In genomic region chr1:85363102-85363501, GRCh38 we compare ENCODE assay signal across 22 cellular contexts.
DNase-seq lines count a peak whose midpoint lies in the region; ATAC-seq, FAIRE-seq and TF ChIP-seq lines count a peak whose summit lies in the region.
"Had no signal": no experiment of that assay in that cellular context is flagged by ENCODE, and none has a peak within 500 bp of the region (broad histone marks: within the 10 kb centered on the region; RNA-seq: fewer than 3 reads in every experiment).

No MANE protein-coding gene starts in this region.

- no peak overlapping the region for H2BK12ac ChIP-seq in H1 (ENCODE audit: low read depth, low read length)

- no peak for DNase-seq in Right ventricle myocardium superior
- no peak for DNase-seq in left ventricle myocardium inferior
- no peak for DNase-seq in H1 (ENCODE audit: low read depth in 1 of 2, low spot score in 2 of 2)
- no peak for DNase-seq in hippocampal formation (lab: John Stamatoyannopoulos, UW)
- no peak for DNase-seq in erythroblast (lab: John Stamatoyannopoulos, UW)
- no peak for DNase-seq in GM20000 (ENCODE audit: low spot score)
- no peak for DNase-seq in stimulated activated effector memory CD8-positive, alpha-beta T cell treated with anti-CD3 and anti-CD28 coated beads, Interleukin-12 subunit alpha, Interleukin-12 subunit beta, amount 100 ng/mL, for 72 hours (ENCODE audit: low spot score in 2 of 2)
- DNase-seq: 8988T; AML-193; C1 segment of cervical spinal cord; CD8-positive, alpha-beta T cell; GDM1; KBM-7; NCI-H1105 treated with DMSO at 0.1 percent for 48 hours; NCI-H2081; NCI-H526 had no signal

- H3K79me2 ChIP-seq in H1 (ENCODE audit: control insufficient read depth in 1 of 2, insufficient read depth in 2 of 2, low read length in 2 of 2): no peaks in the 10 kb centered on the region

- H3K4me3 ChIP-seq in left ventricle myocardium inferior (no peak overlapping the region), H1 (ENCODE audit: extremely low read depth in 1 of 4, insufficient read depth in 2 of 4, low read depth in 3 of 4, low read length in 4 of 4) (no peak overlapping the region)
- H3K4me3 ChIP-seq: HAP-1, SJSA1 had no signal

- no peaks in the 10 kb centered on the region; the same call in 1 of the 2 replicates for H3K79me1 ChIP-seq in H1 (ENCODE audit: low read depth, low read length)

- no peak overlapping the region for H3K4me2 ChIP-seq in H1 (ENCODE audit: insufficient read depth in 1 of 2, low read depth in 2 of 2, low read length in 2 of 2)

- H4K20me1 ChIP-seq in H1 (replicated peaks in 1 of 2; ENCODE audit: control insufficient read depth in 1 of 2, insufficient read depth in 2 of 2, low read length in 2 of 2): no peaks in the 10 kb centered on the region

- no peaks in the 10 kb centered on the region for H3K23me2 ChIP-seq in H1 (ENCODE audit: low read depth, low read length)

- H3K18ac ChIP-seq in H1 (ENCODE audit: extremely low read depth, low read length): no peak overlapping the region

- H3K4me1 ChIP-seq in left ventricle myocardium inferior: peaks cover 26% of the 10 kb centered on the region
- no peaks in the 10 kb centered on the region for H3K4me1 ChIP-seq in H1 (replicated peaks in 1 of 4; ENCODE audit: control insufficient read depth in 3 of 4, insufficient read depth in 4 of 4, low read length in 3 of 4)

- no peak overlapping the region for H2BK5ac ChIP-seq in H1 (ENCODE audit: low read depth, low read length)

- POLR2A ChIA-PET in H1 (lab: Charles Lee; ENCODE audit: partially characterized antibody): no interaction called here

- no peak for TF ChIP-seq RAD21 in H1 (IDR thresholded peaks at IDR 0.05 in 1 of 2, conservative IDR thresholded peaks at IDR 0.05 in 1 of 2; ENCODE audit: low read depth in 2 of 2, low read length in 2 of 2)

- H3K27ac ChIP-seq in left ventricle myocardium inferior (replicated peaks) (no peak overlapping the region), H1 (ENCODE audit: low read depth, low read length) (no peak overlapping the region)
- H3K27ac ChIP-seq: HL-60, SJSA1 had no signal

- no peak overlapping the region for H2AFZ ChIP-seq in H1 (ENCODE audit: low read length)

- H4K91ac ChIP-seq in H1 (replicated peaks; ENCODE audit: insufficient read length, low read length): no peak overlapping the region

- no peaks in the 10 kb centered on the region for H3K9me3 ChIP-seq in left ventricle myocardium inferior (replicated peaks)
- H3K9me3 ChIP-seq in H1 (ENCODE audit: insufficient read depth in 2 of 2, low read depth in 1 of 2, low read length in 1 of 2): no peaks in the 10 kb centered on the region
- H3K9me3 ChIP-seq: HAP-1, SJSA1 had no signal

- no peak overlapping the region for H2BK15ac ChIP-seq in H1 (ENCODE audit: low read length)

- H3K4me3 Mint-ChIP-seq in nephron: no peak overlapping the region
- H3K4me3 Mint-ChIP-seq in stimulated activated effector memory CD8-positive, alpha-beta T cell treated with anti-CD3 and anti-CD28 coated beads, Interleukin-12 subunit alpha, Interleukin-12 subunit beta, amount 100 ng/mL, for 72 hours: no peak overlapping the region
- H3K4me3 Mint-ChIP-seq: CD8-positive, alpha-beta T cell had no signal

- H3K23ac ChIP-seq in H1 (ENCODE audit: insufficient read length): no peak overlapping the region

- no peak overlapping the region for H3K9ac ChIP-seq in H1 (replicated peaks in 1 of 4; ENCODE audit: extremely low read depth in 1 of 4, low read depth in 3 of 4, low read length in 3 of 4)

- ATAC-seq in Right ventricle myocardium superior (ENCODE audit: poor library complexity): peak; percentile 14
- ATAC-seq in stimulated activated effector memory CD8-positive, alpha-beta T cell treated with anti-CD3 and anti-CD28 coated beads, Interleukin-12 subunit alpha, Interleukin-12 subunit beta, amount 100 ng/mL, for 72 hours: no peak
- ATAC-seq: CD8-positive, alpha-beta T cell; HepG2 had no signal

- no peak for TF ChIP-seq POLR2A in H1 (IDR thresholded peaks at IDR 0.05; ENCODE audit: control extremely low read depth in 1 of 2, low read depth in 2 of 2, low read length in 2 of 2)
- no peak for TF ChIP-seq POLR2A in erythroblast (IDR thresholded peaks at IDR 0.05; ENCODE audit: low read length)

- no peak overlapping the region for H3K56ac ChIP-seq in H1 (replicated peaks; ENCODE audit: insufficient read length, low read depth, low read length)

- H3K4ac ChIP-seq in H1 (replicated peaks; ENCODE audit: insufficient read length, low read depth, low read length): no peak overlapping the region

- H3K9me3 Mint-ChIP-seq in nephron: no peaks in the 10 kb centered on the region
- H3K9me3 Mint-ChIP-seq in stimulated activated effector memory CD8-positive, alpha-beta T cell treated with anti-CD3 and anti-CD28 coated beads, Interleukin-12 subunit alpha, Interleukin-12 subunit beta, amount 100 ng/mL, for 72 hours: no peaks in the 10 kb centered on the region
- H3K9me3 Mint-ChIP-seq: CD8-positive, alpha-beta T cell had no signal

- no peaks in the 10 kb centered on the region for H3K27me3 ChIP-seq in left ventricle myocardium inferior (ENCODE audit: low read depth)
- no peaks in the 10 kb centered on the region for H3K27me3 ChIP-seq in H1 (replicated peaks in 1 of 4; ENCODE audit: control insufficient read depth in 3 of 4, extremely low read depth in 1 of 4, insufficient read depth in 3 of 4, low read length in 3 of 4)
- H3K27me3 ChIP-seq: SJSA1 had no signal

- peak overlapping the region; percentile 37 for H4K5ac ChIP-seq in H1 (ENCODE audit: insufficient read length, low read depth, low read length)

- TF ChIP-seq EP300 in H1 (IDR thresholded peaks at IDR 0.05; ENCODE audit: borderline replicate concordance in 1 of 2, low read depth in 2 of 2, low read length in 2 of 2): no peak

- no peaks in the 10 kb centered on the region for H3K36me3 ChIP-seq in left ventricle myocardium inferior
- no peaks in the 10 kb centered on the region for H3K36me3 ChIP-seq in H1 (ENCODE audit: control insufficient read depth in 2 of 4, insufficient read depth in 4 of 4, low read length in 3 of 4)
- H3K36me3 ChIP-seq: HAP-1 had no signal

- FAIRE-seq in H1 (lab: Jason Lieb, UNC): no peak
- FAIRE-seq: GM19239, HepG2 had no signal

- H3K4me1 Mint-ChIP-seq in nephron: peaks cover 34% of the 10 kb centered on the region
- H3K4me1 Mint-ChIP-seq in stimulated activated effector memory CD8-positive, alpha-beta T cell treated with anti-CD3 and anti-CD28 coated beads, Interleukin-12 subunit alpha, Interleukin-12 subunit beta, amount 100 ng/mL, for 72 hours: no peaks in the 10 kb centered on the region

- H3K36me3 Mint-ChIP-seq in nephron (ENCODE audit: low read depth): no peaks in the 10 kb centered on the region
- H3K36me3 Mint-ChIP-seq in stimulated activated effector memory CD8-positive, alpha-beta T cell treated with anti-CD3 and anti-CD28 coated beads, Interleukin-12 subunit alpha, Interleukin-12 subunit beta, amount 100 ng/mL, for 72 hours: no peaks in the 10 kb centered on the region
- H3K36me3 Mint-ChIP-seq: CD8-positive, alpha-beta T cell had no signal

- H2AK5ac ChIP-seq in H1 (ENCODE audit: low read depth, low read length): no peak overlapping the region

- TF ChIP-seq CTCF in left ventricle myocardium inferior (IDR thresholded peaks at IDR 0.05; ENCODE audit: borderline replicate concordance) (no peak), H1 (IDR thresholded peaks at IDR 0.05; ENCODE audit: control extremely low read depth in 1 of 3, insufficient read depth in 1 of 3, low read depth in 1 of 3, low read length in 3 of 3) (no peak), nephron (IDR thresholded peaks at IDR 0.05; ENCODE audit: unreplicated experiment in 3 of 3) (no peak), GM20000 (IDR thresholded peaks at IDR 0.05; ENCODE audit: extremely low read depth, missing control alignments) (no peak)

- no peak overlapping the region for H4K8ac ChIP-seq in H1 (ENCODE audit: extremely low read depth, insufficient read depth, low read length)

- CTCF ChIA-PET in H1 (lab: Charles Lee; ENCODE audit: partially characterized antibody): interaction anchor here (0.6 to 1.5 kb wide), 2 partner anchors 8 to 69 kb away, joined by 3 to 4 read pairs; no protein-coding TSS in a partner anchor

- H3K27ac Mint-ChIP-seq in nephron: peak overlapping the region; percentile 32 to 58 (median 38)
- no peak overlapping the region for H3K27ac Mint-ChIP-seq in stimulated activated effector memory CD8-positive, alpha-beta T cell treated with anti-CD3 and anti-CD28 coated beads, Interleukin-12 subunit alpha, Interleukin-12 subunit beta, amount 100 ng/mL, for 72 hours
- H3K27ac Mint-ChIP-seq: CD8-positive, alpha-beta T cell had no signal

- H3K14ac ChIP-seq in H1 (ENCODE audit: insufficient read length): no peak overlapping the region

- H3K27me3 Mint-ChIP-seq in nephron (ENCODE audit: low read depth): no peaks in the 10 kb centered on the region

- intact Hi-C loops in Right ventricle myocardium superior (cut with DNase I) (no loop called here), left ventricle myocardium inferior (cut with micrococcal nuclease) (no loop called here)

- no peak overlapping the region for H2BK120ac ChIP-seq in H1 (replicated peaks; ENCODE audit: low read depth, low read length)

- 81% methylated on average over 1 of the region's 1 CpG; no CpG with 5 or more reads in 1 of the 2 experiments for WGBS in H1 (ENCODE audit: extremely low coverage in 1 of 2, insufficient coverage in 1 of 2, insufficient read length in 1 of 2, insufficient replicate concordance in 2 of 2, low coverage in 1 of 2, low lambda C conversion rate in 2 of 2, missing lambda C conversion rate in 1 of 2), 2 experiments

- no peak overlapping the region for H2BK20ac ChIP-seq in H1 (ENCODE audit: low read length)

TF ChIP-seq in H1, 55 proteins besides CTCF, POLR2A, EP300 and RAD21:
- no peak for TF ChIP-seq CHD1 (IDR thresholded peaks at IDR 0.05; ENCODE audit: low read depth, low read length)
- TF ChIP-seq GABPA (IDR thresholded peaks at IDR 0.05; ENCODE audit: borderline replicate concordance, insufficient read depth, low read length): no peak
